ENCODE assay signal across 8 cellular contexts in genomic region chr20:63009044-63009961, GRCh38. TPM values are rescaled to one million over a fixed set of nuclear protein-coding genes. Genes with fewer than 3 reads are reported as not detected.
DNase-seq lines count a peak whose midpoint lies in the region; ATAC-seq and TF ChIP-seq lines count a peak whose summit lies in the region.

No MANE protein-coding gene starts in this region.

- H2AK5ac ChIP-seq in mesenchymal stem cell (ENCODE audit: low read length, severe bottlenecking) = no peak overlapping the region

- H2AFZ ChIP-seq in mesenchymal stem cell (ENCODE audit: low read depth, low read length) = no peak overlapping the region

- no peaks in the 10 kb centered on the region for H3K79me1 ChIP-seq in mesenchymal stem cell (replicated peaks; ENCODE audit: low read length, poor library complexity, severe bottlenecking)

- ATAC-seq in HG03342 (IDR thresholded peaks at IDR 0.05; ENCODE audit: unreplicated experiment) = peak; percentile 35

- peak overlapping the region; percentile 50 for H3K4me2 ChIP-seq in mesenchymal stem cell (ENCODE audit: low read length, poor library complexity, severe bottlenecking)

- H3K9me3 ChIP-seq in duodenal mucosa (ENCODE audit: control insufficient read depth in 1 of 2, low read length in 2 of 2) (no peaks in the 10 kb centered on the region), mesenchymal stem cell (ENCODE audit: control insufficient read depth, low read length) (peaks cover 16% of the 10 kb centered on the region)

- 32% methylated on average over 54 of the region's 54 CpGs for WGBS in mesenchymal stem cell

- H4K8ac ChIP-seq in mesenchymal stem cell (ENCODE audit: low read length) = no peak overlapping the region

- H3K23ac ChIP-seq in mesenchymal stem cell (ENCODE audit: low read length in 2 of 2) = no peak overlapping the region

- H2BK12ac ChIP-seq in mesenchymal stem cell (ENCODE audit: low read length in 2 of 2) = no peak overlapping the region

- H3K4me1 ChIP-seq in duodenal mucosa (ENCODE audit: control insufficient read depth in 1 of 2, insufficient read depth in 2 of 2, low read length in 2 of 2) (peaks cover 0 to 10% of the 10 kb centered on the region in 2 donors), mesenchymal stem cell (ENCODE audit: control insufficient read depth, insufficient read depth, low read depth, low read length) (peaks cover 38% of the 10 kb centered on the region)

- no peak overlapping the region for H2BK5ac ChIP-seq in mesenchymal stem cell (ENCODE audit: low read depth, low read length, poor library complexity, severe bottlenecking)

- DNase-seq in NCI-H524 (lab: John Stamatoyannopoulos, UW) (peak; percentile 21 to 69), mesenchymal stem cell (peak; percentile 64)
- peak; percentile 79 to 84 for DNase-seq in activated CD4-positive, alpha-beta T cell treated with anti-CD3 and anti-CD28 coated beads, Interleukin-2, amount 50 U/mL, for 4 hours
- DNase-seq in stimulated activated CD8-positive, alpha-beta memory T cell treated with anti-CD3 and anti-CD28 coated beads, Interleukin-4, amount 100 ng/mL, for 24 hours (ENCODE audit: low read depth) = peak; percentile 71

- H3K9ac ChIP-seq in duodenal mucosa (ENCODE audit: low read depth in 1 of 2, low read length in 2 of 2) = no peak overlapping the region
- no peak overlapping the region for H3K9ac ChIP-seq in mesenchymal stem cell (ENCODE audit: low read length)

- H3K27ac ChIP-seq in C4-2B (no peak overlapping the region), duodenal mucosa (ENCODE audit: low read depth, low read length) (no peak overlapping the region), mesenchymal stem cell (ENCODE audit: low read length, poor library complexity, severe bottlenecking) (no peak overlapping the region)

- H4K91ac ChIP-seq in mesenchymal stem cell (ENCODE audit: low read length) = no peak overlapping the region

- peaks cover 60 to 74% of the 10 kb centered on the region in 2 donors for H3K27me3 ChIP-seq in duodenal mucosa (ENCODE audit: control insufficient read depth in 1 of 2, insufficient read depth in 2 of 2, low read length in 2 of 2)
- H3K27me3 ChIP-seq in mesenchymal stem cell (ENCODE audit: control insufficient read depth in 1 of 2, insufficient read depth in 1 of 2, low read length in 2 of 2) = peaks cover 77 to 91% of the 10 kb centered on the region in 2 experiments

- no peak overlapping the region for H3K14ac ChIP-seq in mesenchymal stem cell (ENCODE audit: low read length in 2 of 2)

- H3K4ac ChIP-seq in mesenchymal stem cell (ENCODE audit: low read depth in 1 of 2, low read length in 2 of 2) = no peak overlapping the region

- H2BK15ac ChIP-seq in mesenchymal stem cell (ENCODE audit: low read depth, poor library complexity, severe bottlenecking) = no peak overlapping the region

- H3K4me3 ChIP-seq in duodenal mucosa (ENCODE audit: low read depth in 1 of 2, low read length in 2 of 2) (peak overlapping the region; percentile 15 to 50), mesenchymal stem cell (ENCODE audit: insufficient read depth in 1 of 2, low read depth in 1 of 2, low read length in 2 of 2) (peak overlapping the region in 1 of 2 experiments; percentile 22)

- no peak overlapping the region for H2BK120ac ChIP-seq in mesenchymal stem cell (ENCODE audit: low read depth, low read length)

- TF ChIP-seq CTCF in C4-2B (conservative IDR thresholded peaks at IDR 0.05) = peak; percentile 94

- H3K18ac ChIP-seq in mesenchymal stem cell (ENCODE audit: low read depth in 1 of 2, low read length in 2 of 2) = no peak overlapping the region

- TF ChIP-seq POLR2A in GM19099 (IDR thresholded peaks at IDR 0.05; ENCODE audit: extremely low read depth, insufficient read length, low read depth) = peak; percentile 66

- H3K36me3 ChIP-seq in duodenal mucosa (ENCODE audit: control insufficient read depth in 1 of 2, insufficient read depth in 2 of 2, low read length in 2 of 2) (no peaks in the 10 kb centered on the region), mesenchymal stem cell (ENCODE audit: control insufficient read depth in 1 of 2, insufficient read depth in 2 of 2, low read depth in 1 of 2, low read length in 2 of 2) (peaks cover 0 to 3% of the 10 kb centered on the region in 2 experiments)

RNA-seq across cellular contexts. Expression of gene BHLHE23, which starts 2.5 kb away (rescaled TPM):
- not detected for polyA plus RNA-seq in mesenchymal stem cell (2013, experiment 1 of 2)
- polyA plus RNA-seq in mesenchymal stem cell (2013, experiment 2 of 2) = not detected

RNA-seq across cellular contexts. Expression of gene SLC17A9, which starts 56.8 kb away (rescaled TPM):
- polyA plus RNA-seq in mesenchymal stem cell (2013, experiment 1 of 2) = 14.8 TPM
- 13.7 TPM for polyA plus RNA-seq in mesenchymal stem cell (2013, experiment 2 of 2)
